16 cellular contexts compared by ENCODE assay signal in the genomic region with DNA sequence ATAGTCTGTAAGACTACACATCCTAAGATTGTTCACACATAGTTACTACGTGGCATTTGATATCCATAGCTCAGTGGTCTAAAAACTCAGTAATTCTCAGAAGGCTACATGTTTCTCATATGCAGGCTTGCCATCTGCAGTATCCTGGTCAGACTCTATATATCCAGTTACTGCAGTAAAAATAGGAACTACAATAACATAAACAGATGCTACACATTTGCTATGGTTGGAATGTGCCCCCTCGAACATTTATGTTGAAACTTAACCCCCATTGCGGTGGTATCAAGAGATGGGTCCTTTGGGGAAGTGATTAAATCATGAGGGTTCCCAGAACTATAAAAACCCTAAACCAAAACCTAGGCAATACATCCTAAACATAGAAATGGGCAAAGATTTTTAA.
DNase-seq lines count a peak whose midpoint lies in the region; ATAC-seq and TF ChIP-seq lines count a peak whose summit lies in the region.
"Had no signal": no experiment of that assay in that cellular context is flagged by ENCODE, and none has a peak within 500 bp of the region (broad histone marks: within the 10 kb centered on the region; RNA-seq: fewer than 3 reads in every experiment).

No MANE protein-coding gene starts in this region.

- H3K9me3 ChIP-seq in mesenchymal stem cell (ENCODE audit: control insufficient read depth, low read length) (no peaks in the 10 kb centered on the region), smooth muscle cell (replicated peaks; ENCODE audit: low read depth) (no peaks in the 10 kb centered on the region)
- H3K9me3 ChIP-seq: BLaER1, Caco-2 had no signal

- H2BK5ac ChIP-seq in mesenchymal stem cell (ENCODE audit: low read depth, low read length, poor library complexity, severe bottlenecking) = no peak overlapping the region

- no peak overlapping the region for H4K91ac ChIP-seq in mesenchymal stem cell (ENCODE audit: low read length)

- no peak overlapping the region for H3K18ac ChIP-seq in mesenchymal stem cell (ENCODE audit: low read depth in 1 of 2, low read length in 2 of 2)

- H2AK5ac ChIP-seq in mesenchymal stem cell (ENCODE audit: low read length, severe bottlenecking) = no peak overlapping the region

- H2AFZ ChIP-seq in mesenchymal stem cell (ENCODE audit: low read depth, low read length) = no peak overlapping the region
- peak overlapping the region; percentile 11 for H2AFZ ChIP-seq in smooth muscle cell (ENCODE audit: low read depth)
- H2AFZ ChIP-seq: GM23248 had no signal

- H3K4me2 ChIP-seq in mesenchymal stem cell (ENCODE audit: low read length, poor library complexity, severe bottlenecking) = no peak overlapping the region
- H3K4me2 ChIP-seq in smooth muscle cell = peak overlapping the region; percentile 14
- H3K4me2 ChIP-seq: BLaER1 had no signal

- ATAC-seq in GM21447 (IDR thresholded peaks at IDR 0.05; ENCODE audit: unreplicated experiment) (no peak), HG03175 (IDR thresholded peaks at IDR 0.05; ENCODE audit: unreplicated experiment) (no peak)

- no peak overlapping the region for H4K8ac ChIP-seq in mesenchymal stem cell (ENCODE audit: low read length)

- H4K20me1 ChIP-seq in smooth muscle cell (ENCODE audit: low read depth) = no peaks in the 10 kb centered on the region
- H4K20me1 ChIP-seq: BLaER1 had no signal

- in situ Hi-C loops in brain microvascular endothelial cell (cut with HindIII; ENCODE audit: low pct_ligation_motif_present, low sequenced_read_pairs) = no loop called here

- H3K4me3 ChIP-seq in brain microvascular endothelial cell (ENCODE audit: low read depth, low read length) (no peak overlapping the region), mesenchymal stem cell (ENCODE audit: insufficient read depth in 1 of 2, low read depth in 1 of 2, low read length in 2 of 2) (no peak overlapping the region), smooth muscle cell (no peak overlapping the region)
- H3K4me3 ChIP-seq: BLaER1, GM23248 had no signal

- TF ChIP-seq CTCF in brain microvascular endothelial cell (IDR thresholded peaks at IDR 0.05; ENCODE audit: low read depth, low read length, missing control alignments) = no peak
- no peak for TF ChIP-seq CTCF in smooth muscle cell (IDR thresholded peaks at IDR 0.05; ENCODE audit: borderline replicate concordance, insufficient read depth, poor library complexity, severe bottlenecking)

- H3K4ac ChIP-seq in mesenchymal stem cell (ENCODE audit: low read depth in 1 of 2, low read length in 2 of 2) = no peak overlapping the region

- H3K79me2 ChIP-seq in smooth muscle cell (ENCODE audit: low read depth) = no peaks in the 10 kb centered on the region

- H2BK15ac ChIP-seq in mesenchymal stem cell (ENCODE audit: low read depth, poor library complexity, severe bottlenecking) = no peak overlapping the region

- no peaks in the 10 kb centered on the region for H3K79me1 ChIP-seq in mesenchymal stem cell (replicated peaks; ENCODE audit: low read length, poor library complexity, severe bottlenecking)

- no peak overlapping the region for H2BK12ac ChIP-seq in mesenchymal stem cell (ENCODE audit: low read length in 2 of 2)

- H3K27me3 ChIP-seq in brain microvascular endothelial cell (replicated peaks) = no peaks in the 10 kb centered on the region
- no peaks in the 10 kb centered on the region for H3K27me3 ChIP-seq in mesenchymal stem cell (ENCODE audit: control insufficient read depth in 1 of 2, insufficient read depth in 1 of 2, low read length in 2 of 2)
- no peaks in the 10 kb centered on the region for H3K27me3 ChIP-seq in smooth muscle cell (ENCODE audit: low read depth)
- H3K27me3 ChIP-seq: BLaER1 had no signal

- H3K14ac ChIP-seq in mesenchymal stem cell (ENCODE audit: low read length in 2 of 2) = no peak overlapping the region

- H3K9ac ChIP-seq in mesenchymal stem cell (ENCODE audit: low read length) = no peak overlapping the region
- no peak overlapping the region for H3K9ac ChIP-seq in smooth muscle cell (ENCODE audit: low read depth)
- H3K9ac ChIP-seq: BLaER1, GM23248 had no signal

- peak; percentile 32 for DNase-seq in MV-4-11 (lab: John Stamatoyannopoulos, UW)
- peak; percentile 25 for DNase-seq in brain microvascular endothelial cell
- DNase-seq in mesenchymal stem cell = peak; percentile 1
- DNase-seq in smooth muscle cell (lab: John Stamatoyannopoulos, UW; ENCODE audit: unreplicated experiment) = no peak
- DNase-seq in GF-D8 (lab: John Stamatoyannopoulos, UW) = no peak
- DNase-seq: 8988T; AML-193; Caco-2; CD8-positive, alpha-beta memory T cell; DND-41; GDM1; GM23248; H7 had no signal

- H3F3A ChIP-seq in smooth muscle cell (ENCODE audit: low read depth) = no peaks in the 10 kb centered on the region

- H3K4me1 ChIP-seq in mesenchymal stem cell (ENCODE audit: control insufficient read depth, insufficient read depth, low read depth, low read length) = no peaks in the 10 kb centered on the region
- no peaks in the 10 kb centered on the region for H3K4me1 ChIP-seq in smooth muscle cell (ENCODE audit: low read depth)
- H3K4me1 ChIP-seq: BLaER1, Caco-2 had no signal

- H3K36me3 ChIP-seq in brain microvascular endothelial cell (replicated peaks) = no peaks in the 10 kb centered on the region
- H3K36me3 ChIP-seq in mesenchymal stem cell (ENCODE audit: control insufficient read depth in 1 of 2, insufficient read depth in 2 of 2, low read depth in 1 of 2, low read length in 2 of 2) = no peaks in the 10 kb centered on the region
- no peaks in the 10 kb centered on the region for H3K36me3 ChIP-seq in smooth muscle cell (ENCODE audit: low read depth)
- H3K36me3 ChIP-seq: BLaER1 had no signal

- no peak overlapping the region for H2BK120ac ChIP-seq in mesenchymal stem cell (ENCODE audit: low read depth, low read length)

- H3K23ac ChIP-seq in mesenchymal stem cell (ENCODE audit: low read length in 2 of 2) = no peak overlapping the region

- WGBS in mesenchymal stem cell = 81% methylated on average over 3 of the region's 3 CpGs
- 68% methylated on average over 3 of the region's 3 CpGs for WGBS in smooth muscle cell (ENCODE audit: low lambda C conversion rate)

- H3K27ac ChIP-seq in brain microvascular endothelial cell = no peak overlapping the region
- H3K27ac ChIP-seq in mesenchymal stem cell (ENCODE audit: low read length, poor library complexity, severe bottlenecking) = no peak overlapping the region
- no peak overlapping the region for H3K27ac ChIP-seq in smooth muscle cell (ENCODE audit: low read depth)
- H3K27ac ChIP-seq: BLaER1, GM23248 had no signal

Comparison
In these comparisons a context has a peak if more than half of its experiments do, and no peak if none do; other contexts are left out.
1. DNase-seq: peak in MV-4-11 (single experiment), brain microvascular endothelial cell (single experiment) and mesenchymal stem cell (single experiment); none in smooth muscle cell (single experiment) and GF-D8 (single experiment).